ENCODE assay signal across 20 cellular contexts in the genomic region with DNA sequence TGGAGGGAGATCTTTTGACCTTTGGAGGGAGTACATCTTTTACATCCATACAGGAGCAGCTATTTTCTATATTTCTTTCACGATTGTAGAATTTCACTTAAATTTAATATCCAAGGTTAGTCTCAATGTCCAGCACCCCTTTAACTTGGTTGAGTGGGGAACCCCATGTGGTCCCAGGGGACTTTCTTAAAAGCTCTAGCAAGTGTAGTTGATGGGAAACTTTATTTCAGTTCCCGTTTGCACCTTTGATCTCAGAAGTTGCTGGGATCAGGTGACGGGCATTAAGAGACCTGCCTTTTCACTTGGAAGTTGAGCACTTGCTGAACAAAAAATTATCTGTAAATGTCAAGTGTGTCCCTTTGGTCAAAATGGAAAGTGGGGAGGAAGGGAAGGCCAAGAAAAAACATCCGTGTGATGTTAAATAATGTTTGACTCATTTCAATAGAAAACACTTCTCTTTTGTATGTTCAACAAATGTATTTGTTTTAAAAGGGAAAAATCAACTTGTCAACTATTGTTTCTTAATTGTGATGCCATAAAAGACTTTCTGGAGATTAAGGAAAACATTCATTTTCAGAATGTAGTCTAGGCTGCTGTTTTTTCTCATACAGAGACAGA.
DNase-seq lines count a peak whose midpoint lies in the region; ATAC-seq and TF ChIP-seq lines count a peak whose summit lies in the region.
"Had no signal": no experiment of that assay in that cellular context is flagged by ENCODE, and none has a peak within 500 bp of the region (broad histone marks: within the 10 kb centered on the region; RNA-seq: fewer than 3 reads in every experiment).

No MANE protein-coding gene starts in this region.

- no peak overlapping the region for H3K27ac ChIP-seq in BLaER1 treated with 17β-estradiol and CSF1 and Interleukin-3, amounts not matched to agents 10 nM and 100 nM
- H3K27ac ChIP-seq in cingulate gyrus (ENCODE audit: low read depth, low read length) (peak overlapping the region; percentile 90), body of pancreas (no peak overlapping the region), vagina (no peak overlapping the region)
- H3K27ac ChIP-seq: A549 had no signal

- no peaks in the 10 kb centered on the region for H3K27me3 ChIP-seq in BLaER1 treated with 17β-estradiol and CSF1 and Interleukin-3, amounts not matched to agents 10 nM and 100 nM
- no peaks in the 10 kb centered on the region for H3K27me3 ChIP-seq in body of pancreas
- H3K27me3 ChIP-seq in vagina, result no peaks in the 10 kb centered on the region

- no peak overlapping the region for H3K4me3 ChIP-seq in BLaER1 treated with 17β-estradiol and CSF1 and Interleukin-3, amounts not matched to agents 10 nM and 100 nM
- H3K4me3 ChIP-seq in body of pancreas, result no peak overlapping the region
- H3K4me3 ChIP-seq in vagina, result no peak overlapping the region
- H3K4me3 ChIP-seq: A549, HAP-1 had no signal

- H3K4me2 ChIP-seq in BLaER1 treated with 17β-estradiol and CSF1 and Interleukin-3, amounts not matched to agents 10 nM and 100 nM, result peak overlapping the region in 6 of 11 experiments; percentile 8 to 47 (median 28); a peak in 8 of 22 replicates
- H3K4me2 ChIP-seq: A549 had no signal

- intact Hi-C loops in body of pancreas (cut with DNase I), result no loop called here
- intact Hi-C loops in vagina (cut with DNase I), result no loop called here

- peaks cover 9 to 57% (median 37%) of the 10 kb centered on the region in 10 experiments; a peak in 18 of 20 replicates for H3K4me1 ChIP-seq in BLaER1 treated with 17β-estradiol and CSF1 and Interleukin-3, amounts not matched to agents 10 nM and 100 nM
- H3K4me1 ChIP-seq in body of pancreas, result no peaks in the 10 kb centered on the region
- H3K4me1 ChIP-seq in vagina, result no peaks in the 10 kb centered on the region
- H3K4me1 ChIP-seq: A549 had no signal

- peaks cover 19 to 84% (median 74%) of the 10 kb centered on the region in 11 experiments for H3K36me3 ChIP-seq in BLaER1 treated with 17β-estradiol and CSF1 and Interleukin-3, amounts not matched to agents 10 nM and 100 nM
- H3K36me3 ChIP-seq in body of pancreas (replicated peaks in 1 of 2; ENCODE audit: insufficient read depth in 1 of 2, low read depth in 2 of 2) (peaks cover 0 to 1% of the 10 kb centered on the region in 2 donors), vagina (peaks cover 0 to 6% of the 10 kb centered on the region in 2 donors)
- H3K36me3 ChIP-seq: HAP-1 had no signal

- peaks cover 0 to 100% (median 80%) of the 10 kb centered on the region in 11 experiments; a peak in 17 of 22 replicates for H4K20me1 ChIP-seq in BLaER1 treated with 17β-estradiol and CSF1 and Interleukin-3, amounts not matched to agents 10 nM and 100 nM

- DNase-seq in body of pancreas, result no peak
- DNase-seq in iPS-NIHi7 (ENCODE audit: extremely low spot score), result no peak
- DNase-seq in vagina (ENCODE audit: extremely low spot score in 2 of 2), result no peak
- DNase-seq in NCI-H524 treated with DMSO at 0.1 percent for 48 hours (lab: John Stamatoyannopoulos, UW), result no peak
- DNase-seq: activated CD4-positive, CD25-positive, alpha-beta regulatory T cell; activated effector memory CD4-positive, alpha-beta T cell treated with anti-CD3 and anti-CD28 coated beads, Interleukin-2, amount 50 U/mL, for 16 hours; aorta; CD4-positive, alpha-beta T cell; cortex of kidney; KBM-7; mammary epithelial cell; NCI-H1105; right cardiac atrium; stimulated activated CD4-positive, alpha-beta T cell treated with anti-CD3 and anti-CD28 coated beads, Interleukin-1b, Interleukin-23, amount 100 ng/mL, for 48 hours had no signal

- peak; percentile 35 for ATAC-seq in GM18867 (IDR thresholded peaks at IDR 0.05; ENCODE audit: unreplicated experiment)
- ATAC-seq in HG03095 (IDR thresholded peaks at IDR 0.05; ENCODE audit: unreplicated experiment), result peak; percentile 31
- ATAC-seq in body of pancreas, result no peak
- ATAC-seq: A549, right cardiac atrium had no signal

- H3K9me3 ChIP-seq in BLaER1 treated with 17β-estradiol and CSF1 and Interleukin-3, amounts not matched to agents 10 nM and 100 nM (replicated peaks in 1 of 11), result no peaks in the 10 kb centered on the region
- no peaks in the 10 kb centered on the region for H3K9me3 ChIP-seq in body of pancreas
- no peaks in the 10 kb centered on the region for H3K9me3 ChIP-seq in vagina
- H3K9me3 ChIP-seq: A549, HAP-1 had no signal

- TF ChIP-seq CTCF in body of pancreas (IDR thresholded peaks at IDR 0.05), result no peak
- TF ChIP-seq CTCF in vagina (IDR thresholded peaks at IDR 0.05), result no peak

- H3K9ac ChIP-seq in BLaER1 treated with 17β-estradiol and CSF1 and Interleukin-3, amounts not matched to agents 10 nM and 100 nM, result no peak overlapping the region

- TF ChIP-seq POLR2A in body of pancreas (IDR thresholded peaks at IDR 0.05) (no peak), vagina (IDR thresholded peaks at IDR 0.05) (no peak)

- 81 to 87% methylated on average over 4 of the region's 4 CpGs for WGBS in body of pancreas, 2 donors
